Comparison of ENCODE assay signal across 8 cellular contexts in the genomic region with DNA sequence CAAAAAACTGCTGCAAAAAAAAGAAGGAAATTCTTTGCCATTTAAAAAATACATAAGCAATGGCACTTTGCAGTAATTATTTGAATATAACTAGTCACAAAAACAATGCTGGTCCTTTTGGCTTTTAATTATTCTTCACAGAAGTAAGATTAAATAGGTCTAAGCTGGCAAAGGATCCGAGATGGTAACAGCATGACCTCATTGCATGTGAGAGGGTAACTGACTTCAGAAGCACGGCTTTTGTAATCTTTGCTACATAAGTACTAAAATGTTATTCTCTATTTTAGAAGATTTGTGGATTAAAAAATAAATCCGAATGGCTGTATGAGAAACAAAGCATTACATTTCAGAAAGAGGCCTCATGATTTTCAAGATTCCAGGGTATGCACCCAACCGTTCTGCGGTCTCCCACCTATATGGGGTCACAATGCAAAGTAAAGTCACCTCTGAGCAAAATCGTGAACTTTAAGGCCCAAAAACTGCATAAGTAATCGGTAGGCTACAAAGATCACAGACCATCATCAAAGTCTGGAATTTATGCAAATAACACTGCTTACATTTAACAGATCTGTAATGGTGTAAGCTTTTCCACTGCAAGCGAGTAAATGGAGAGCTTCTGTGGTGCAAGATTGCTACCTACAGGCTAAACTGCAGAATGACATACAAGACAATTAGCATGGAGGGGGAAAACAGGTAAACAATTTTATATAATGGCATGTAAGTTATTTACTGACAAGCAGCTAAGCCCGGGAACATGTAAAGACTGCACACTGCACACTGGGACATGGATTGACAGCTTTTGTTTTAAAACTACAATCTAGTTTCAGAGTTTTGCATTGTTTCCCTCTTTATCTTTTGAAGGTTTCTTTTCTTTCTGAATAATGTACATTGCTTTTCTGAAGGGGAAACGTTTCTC.
A peak's percentile ranks its signal among the peaks of the same experiment; 100 is the strongest.
DNase-seq lines count a peak whose midpoint lies in the region; ATAC-seq and TF ChIP-seq lines count a peak whose summit lies in the region.

No MANE protein-coding gene starts in this region.

- H3K4me2 ChIP-seq in OCI-LY1 (ENCODE audit: low read length) = peak overlapping the region; percentile 38

- H3K9me3 ChIP-seq in breast epithelium (no peaks in the 10 kb centered on the region), OCI-LY1 (ENCODE audit: low read length) (no peaks in the 10 kb centered on the region), upper lobe of right lung (no peaks in the 10 kb centered on the region)

- H3K27me3 ChIP-seq in breast epithelium (no peaks in the 10 kb centered on the region), OCI-LY1 (ENCODE audit: insufficient read depth, low read length) (no peaks in the 10 kb centered on the region), upper lobe of right lung (no peaks in the 10 kb centered on the region)

- H3F3A ChIP-seq in OCI-LY1 (ENCODE audit: insufficient read depth, low read length) = no peaks in the 10 kb centered on the region; the same call in 1 of the 2 replicates

- H3K36me3 ChIP-seq in breast epithelium (no peaks in the 10 kb centered on the region), OCI-LY1 (ENCODE audit: insufficient read depth, low read length) (no peaks in the 10 kb centered on the region), upper lobe of right lung (no peaks in the 10 kb centered on the region)

- DNase-seq in MCF 10A (ENCODE audit: unreplicated experiment) (peak; percentile 44), breast epithelium (ENCODE audit: low spot score in 2 of 2) (no peak), left colon (no peak), upper lobe of right lung (no peak)

- CTCF ChIA-PET in MCF 10A (lab: Yijun Ruan, JAX) = interaction anchor here (0.6 to 1.7 kb wide), 13 partner anchors 10 to 325 kb away, joined by 3 to 8 read pairs (median 4); no protein-coding TSS in a partner anchor

- TF ChIP-seq CTCF in MCF 10A (IDR thresholded peaks at IDR 0.05; ENCODE audit: unreplicated experiment) = peak; percentile 61
- peak in 1 of 3 donors; percentile 39 for TF ChIP-seq CTCF in breast epithelium (IDR thresholded peaks at IDR 0.05)
- TF ChIP-seq CTCF in OCI-LY1 (IDR thresholded peaks at IDR 0.05; ENCODE audit: low read length) = peak; percentile 93
- TF ChIP-seq CTCF in brain (conservative IDR thresholded peaks at IDR 0.05) = peak; percentile 80 to 93
- peak; percentile 50 for TF ChIP-seq CTCF in upper lobe of right lung (IDR thresholded peaks at IDR 0.05)

- no peaks in the 10 kb centered on the region for H3K79me2 ChIP-seq in OCI-LY1 (ENCODE audit: insufficient read depth, low read length)

- intact Hi-C loops in MCF 10A (cut with micrococcal nuclease) = loop anchor here (10.0 kb wide), 1 partner anchor 1245 kb away; no protein-coding TSS in a partner anchor
- intact Hi-C loops in breast epithelium (cut with DNase I; ENCODE audit: low total_unique reads) = no loop called here
- intact Hi-C loops in left colon (cut with DNase I, micrococcal nuclease) = no loop called here
- intact Hi-C loops in upper lobe of right lung (cut with DNase I) = no loop called here

- H3K4me3 Mint-ChIP-seq in MCF 10A (ENCODE audit: unreplicated experiment) (no peak overlapping the region), brain (peak overlapping the region; percentile 1 to 74 (median 66))

- no peak overlapping the region for H3K27ac Mint-ChIP-seq in MCF 10A (ENCODE audit: low read depth, unreplicated experiment)
- H3K27ac Mint-ChIP-seq in brain = peak overlapping the region; percentile 69 to 87 (median 85)

- H3K36me3 Mint-ChIP-seq in MCF 10A (ENCODE audit: insufficient read depth, unreplicated experiment) (no peaks in the 10 kb centered on the region), brain (peaks cover 1% of the 10 kb centered on the region)

- H3K27me3 Mint-ChIP-seq in MCF 10A (ENCODE audit: insufficient read depth, unreplicated experiment) (no peaks in the 10 kb centered on the region), brain (no peaks in the 10 kb centered on the region)

- POLR2A ChIA-PET in MCF 10A (lab: Yijun Ruan, JAX) = interaction anchor here (0.6 to 1.5 kb wide), 3 partner anchors 9 to 52 kb away, joined by 3 to 5 read pairs (median 3); no protein-coding TSS in a partner anchor

- H3K4me3 ChIP-seq in breast epithelium (no peak overlapping the region), OCI-LY1 (ENCODE audit: low read depth, low read length, poor library complexity, severe bottlenecking) (peak overlapping the region; percentile 3), upper lobe of right lung (no peak overlapping the region)

- peak overlapping the region; percentile 70; the same call in 1 of the 2 replicates for H2AFZ ChIP-seq in OCI-LY1 (ENCODE audit: low read length)

- H3K4me1 Mint-ChIP-seq in MCF 10A (ENCODE audit: insufficient read depth, unreplicated experiment) (peaks cover 5% of the 10 kb centered on the region), brain (peaks cover 33% of the 10 kb centered on the region)

- ATAC-seq in GM21381 (IDR thresholded peaks at IDR 0.05; ENCODE audit: unreplicated experiment) = peak; percentile 89
- peak; percentile 98 for ATAC-seq in HG03521 (IDR thresholded peaks at IDR 0.05; ENCODE audit: unreplicated experiment)
- peak; percentile 52 for ATAC-seq in left colon
- peak; percentile 67 for ATAC-seq in upper lobe of right lung

- H3K27ac ChIP-seq in breast epithelium = no peak overlapping the region
- H3K27ac ChIP-seq in OCI-LY1 (ENCODE audit: low read depth, low read length, poor library complexity, severe bottlenecking) = peak overlapping the region; percentile 93
- H3K27ac ChIP-seq in upper lobe of right lung = no peak overlapping the region

- no TSS peak for BruUV-seq in MCF 10A (replicated peaks; lab: Mats Ljungman, UMichigan)

- H3K9me3 Mint-ChIP-seq in MCF 10A (ENCODE audit: unreplicated experiment) = no peaks in the 10 kb centered on the region
- peaks cover 0 to under 1% (median 0%) of the 10 kb centered on the region in 5 experiments for H3K9me3 Mint-ChIP-seq in brain

- no peaks in the 10 kb centered on the region for H4K20me1 ChIP-seq in OCI-LY1 (ENCODE audit: insufficient read depth, low read length)

- peak overlapping the region; percentile 56 for H3K9ac ChIP-seq in OCI-LY1 (ENCODE audit: low read length)

- no peak for TF ChIP-seq POLR2A in breast epithelium (IDR thresholded peaks at IDR 0.05)

- H3K4me1 ChIP-seq in breast epithelium (no peaks in the 10 kb centered on the region), OCI-LY1 (ENCODE audit: insufficient read depth, low read length, severe bottlenecking) (peaks cover 88% of the 10 kb centered on the region), upper lobe of right lung (no peaks in the 10 kb centered on the region)

- H3K9me2 ChIP-seq in OCI-LY1 (ENCODE audit: low read depth, low read length) = no peaks in the 10 kb centered on the region
